2 cellular contexts compared by ENCODE assay signal in the genomic region with DNA sequence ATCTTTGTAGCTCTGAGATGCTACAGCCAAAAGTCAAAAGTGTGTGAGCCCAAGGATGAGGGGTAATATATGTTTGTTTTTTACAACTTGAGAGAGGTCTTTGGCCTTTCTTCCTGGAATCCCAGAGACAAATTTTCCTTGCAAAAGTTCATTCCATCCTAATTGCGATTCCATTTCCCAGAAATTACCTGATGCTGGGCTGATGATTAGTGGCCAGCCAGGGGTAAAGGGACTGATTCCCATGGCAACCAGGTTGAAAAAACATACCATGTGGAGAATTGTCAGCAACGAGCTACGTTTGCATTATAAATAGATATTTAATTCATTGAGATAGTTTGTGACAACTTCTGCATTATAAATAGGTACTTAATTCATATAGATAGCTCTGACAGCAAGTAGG.
A peak's percentile ranks its signal among the peaks of the same experiment; 100 is the strongest.
TF ChIP-seq lines count a peak whose summit lies in the region.

No MANE protein-coding gene starts in this region.

TF ChIP-seq in HepG2, 621 proteins besides CTCF, POLR2A, EP300 and RAD21:
- TF ChIP-seq, protein P1, sequence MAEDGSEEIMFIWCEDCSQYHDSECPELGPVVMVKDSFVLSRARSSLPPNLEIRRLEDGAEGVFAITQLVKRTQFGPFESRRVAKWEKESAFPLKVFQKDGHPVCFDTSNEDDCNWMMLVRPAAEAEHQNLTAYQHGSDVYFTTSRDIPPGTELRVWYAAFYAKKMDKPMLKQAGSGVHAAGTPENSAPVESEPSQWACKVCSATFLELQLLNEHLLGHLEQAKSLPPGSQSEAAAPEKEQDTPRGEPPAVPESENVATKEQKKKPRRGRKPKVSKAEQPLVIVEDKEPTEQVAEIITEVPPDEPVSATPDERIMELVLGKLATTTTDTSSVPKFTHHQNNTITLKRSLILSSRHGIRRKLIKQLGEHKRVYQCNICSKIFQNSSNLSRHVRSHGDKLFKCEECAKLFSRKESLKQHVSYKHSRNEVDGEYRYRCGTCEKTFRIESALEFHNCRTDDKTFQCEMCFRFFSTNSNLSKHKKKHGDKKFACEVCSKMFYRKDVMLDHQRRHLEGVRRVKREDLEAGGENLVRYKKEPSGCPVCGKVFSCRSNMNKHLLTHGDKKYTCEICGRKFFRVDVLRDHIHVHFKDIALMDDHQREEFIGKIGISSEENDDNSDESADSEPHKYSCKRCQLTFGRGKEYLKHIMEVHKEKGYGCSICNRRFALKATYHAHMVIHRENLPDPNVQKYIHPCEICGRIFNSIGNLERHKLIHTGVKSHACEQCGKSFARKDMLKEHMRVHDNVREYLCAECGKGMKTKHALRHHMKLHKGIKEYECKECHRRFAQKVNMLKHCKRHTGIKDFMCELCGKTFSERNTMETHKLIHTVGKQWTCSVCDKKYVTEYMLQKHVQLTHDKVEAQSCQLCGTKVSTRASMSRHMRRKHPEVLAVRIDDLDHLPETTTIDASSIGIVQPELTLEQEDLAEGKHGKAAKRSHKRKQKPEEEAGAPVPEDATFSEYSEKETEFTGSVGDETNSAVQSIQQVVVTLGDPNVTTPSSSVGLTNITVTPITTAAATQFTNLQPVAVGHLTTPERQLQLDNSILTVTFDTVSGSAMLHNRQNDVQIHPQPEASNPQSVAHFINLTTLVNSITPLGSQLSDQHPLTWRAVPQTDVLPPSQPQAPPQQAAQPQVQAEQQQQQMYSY (CRISPR knock-in tag; IDR thresholded peaks at IDR 0.05): peak; percentile 94
- TF ChIP-seq, protein P2, sequence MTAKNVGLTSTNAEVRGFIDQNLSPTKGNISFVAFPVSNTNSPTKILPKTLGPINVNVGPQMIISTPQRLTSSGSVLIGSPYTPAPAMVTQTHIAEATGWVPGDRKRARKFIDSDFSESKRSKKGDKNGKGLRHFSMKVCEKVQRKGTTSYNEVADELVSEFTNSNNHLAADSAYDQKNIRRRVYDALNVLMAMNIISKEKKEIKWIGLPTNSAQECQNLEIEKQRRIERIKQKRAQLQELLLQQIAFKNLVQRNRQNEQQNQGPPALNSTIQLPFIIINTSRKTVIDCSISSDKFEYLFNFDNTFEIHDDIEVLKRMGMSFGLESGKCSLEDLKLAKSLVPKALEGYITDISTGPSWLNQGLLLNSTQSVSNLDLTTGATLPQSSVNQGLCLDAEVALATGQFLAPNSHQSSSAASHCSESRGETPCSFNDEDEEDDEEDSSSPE (CRISPR knock-in tag; IDR thresholded peaks at IDR 0.05): no peak
- TF ChIP-seq FOXM1 (CRISPR knock-in tag; IDR thresholded peaks at IDR 0.05): no peak
- TF ChIP-seq RFX3 (CRISPR knock-in tag; IDR thresholded peaks at IDR 0.05): 0 out of 2 replicates have a peak, but pooled peaks have one; percentile 37
TF ChIP-seq in HepG2: peak in this region for 2.

TF ChIP-seq in WTC11, 78 proteins besides CTCF, POLR2A, EP300 and RAD21:
- TF ChIP-seq SMAD4 (CRISPR knock-in tag; IDR thresholded peaks at IDR 0.05): no peak
- TF ChIP-seq, protein P1 (CRISPR knock-in tag; IDR thresholded peaks at IDR 0.05): peak; percentile 87
TF ChIP-seq in WTC11: peak in this region for 1.
